ENCODE assay signal across 11 cellular contexts in genomic region chr17:6575596-6575988, GRCh38. TPM values are rescaled to one million over a fixed set of nuclear protein-coding genes. Genes with fewer than 3 reads are reported as not detected.
A peak's percentile ranks its signal among the peaks of the same experiment; 100 is the strongest.
DNase-seq lines count a peak whose midpoint lies in the region; ATAC-seq and TF ChIP-seq lines count a peak whose summit lies in the region.
"Had no signal": no experiment of that assay in that cellular context is flagged by ENCODE, and none has a peak within 500 bp of the region (broad histone marks: within the 10 kb centered on the region; RNA-seq: fewer than 3 reads in every experiment).

No MANE protein-coding gene starts in this region.

- H3K27ac Mint-ChIP-seq in CD14-positive monocyte (peak overlapping the region; percentile 20 to 93 (median 79)), brain (peak overlapping the region in 3 of 5 experiments; percentile 25 to 42 (median 41)), neural crest cell (ENCODE audit: unreplicated experiment) (peak overlapping the region; percentile 92)

- intact Hi-C loops in CD14-positive monocyte (cut with micrococcal nuclease), result no loop called here

- no peak overlapping the region for H3K4me3 ChIP-seq in H7 (ENCODE audit: insufficient read depth, low read depth, low read length)
- H3K4me3 ChIP-seq: colonic mucosa had no signal

- H3K9me3 Mint-ChIP-seq in CD14-positive monocyte (peaks cover 0 to 3% (median 0%) of the 10 kb centered on the region in 7 donors), brain (no peaks in the 10 kb centered on the region), neural crest cell (no peaks in the 10 kb centered on the region)

- H3K27me3 ChIP-seq in H7 (ENCODE audit: control insufficient read depth, insufficient read depth, low read length), result no peaks in the 10 kb centered on the region
- H3K27me3 ChIP-seq: colonic mucosa had no signal

- H3K4me3 Mint-ChIP-seq in CD14-positive monocyte, result peak overlapping the region; percentile 63 to 83
- H3K4me3 Mint-ChIP-seq in brain, result no peak overlapping the region
- H3K4me3 Mint-ChIP-seq in neural crest cell, result peak overlapping the region; percentile 44

- H3K4me1 Mint-ChIP-seq in CD14-positive monocyte (peaks cover 26% of the 10 kb centered on the region), brain (peaks cover 22% of the 10 kb centered on the region), neural crest cell (peaks cover 37% of the 10 kb centered on the region)

- H3K36me3 Mint-ChIP-seq in CD14-positive monocyte, result peaks cover 37 to 38% of the 10 kb centered on the region in 2 donors
- peaks cover 36% of the 10 kb centered on the region for H3K36me3 Mint-ChIP-seq in brain
- peaks cover 23% of the 10 kb centered on the region for H3K36me3 Mint-ChIP-seq in neural crest cell (ENCODE audit: low read depth)

- H3K36me3 ChIP-seq in H7 (replicated peaks; ENCODE audit: control insufficient read depth, insufficient read depth, low read length), result peaks cover 1% of the 10 kb centered on the region
- H3K36me3 ChIP-seq: colonic mucosa had no signal

- TF ChIP-seq CTCF in CD14-positive monocyte (IDR thresholded peaks at IDR 0.05) (no peak), brain (conservative IDR thresholded peaks at IDR 0.05) (no peak), neural crest cell (conservative IDR thresholded peaks at IDR 0.05) (no peak)

- no peak for DNase-seq in CD14-positive monocyte (ENCODE audit: low spot score)
- DNase-seq in H7, result peak; percentile 12
- DNase-seq in neural crest cell (ENCODE audit: low read depth, low spot score), result no peak
- no peak for DNase-seq in NCI-H748 treated with DMSO at 0.1 percent for 48 hours (lab: John Stamatoyannopoulos, UW)
- DNase-seq in ecto neural progenitor cell (ENCODE audit: low spot score), result no peak
- DNase-seq: activated gamma-delta T cell, colonic mucosa, NCI-H1048, NCI-H510A had no signal

- H3K27me3 Mint-ChIP-seq in CD14-positive monocyte (ENCODE audit: low read depth in 3 of 3) (peaks cover 0 to 5% (median 1%) of the 10 kb centered on the region in 3 donors), brain (no peaks in the 10 kb centered on the region), neural crest cell (ENCODE audit: low read depth) (no peaks in the 10 kb centered on the region)

- no peak for ATAC-seq in HG02885 (IDR thresholded peaks at IDR 0.05; ENCODE audit: poor library complexity, unreplicated experiment)

RNA-seq across cellular contexts. Expression of gene PITPNM3, which starts 19.2 kb away (rescaled TPM):
- polyA plus RNA-seq in CD14-positive monocyte (not detected), brain (ENCODE audit: insufficient read depth, low read depth, low replicate concordance) (6.5 TPM)
- 0.97 and 2.8 TPM in 2 replicates for total RNA-seq in H7 (2014; rRNA removed; shearing (Covaris generic))
- 1.3 and 1.4 TPM in 2 replicates for total RNA-seq in neural crest cell

Comparison
In these comparisons a context has a peak if more than half of its experiments do, and no peak if none do; other contexts are left out.
1. H3K27ac Mint-ChIP-seq: peak in every context shown above with its lines; median percentile 92 in neural crest cell; 79 in CD14-positive monocyte; 41 in brain.
2. H3K4me3 Mint-ChIP-seq: peak in CD14-positive monocyte (2 of 2) and neural crest cell (single experiment); none in brain (0 of 5).